Comparison of ENCODE assay signal across 8 cellular contexts in the genomic region with DNA sequence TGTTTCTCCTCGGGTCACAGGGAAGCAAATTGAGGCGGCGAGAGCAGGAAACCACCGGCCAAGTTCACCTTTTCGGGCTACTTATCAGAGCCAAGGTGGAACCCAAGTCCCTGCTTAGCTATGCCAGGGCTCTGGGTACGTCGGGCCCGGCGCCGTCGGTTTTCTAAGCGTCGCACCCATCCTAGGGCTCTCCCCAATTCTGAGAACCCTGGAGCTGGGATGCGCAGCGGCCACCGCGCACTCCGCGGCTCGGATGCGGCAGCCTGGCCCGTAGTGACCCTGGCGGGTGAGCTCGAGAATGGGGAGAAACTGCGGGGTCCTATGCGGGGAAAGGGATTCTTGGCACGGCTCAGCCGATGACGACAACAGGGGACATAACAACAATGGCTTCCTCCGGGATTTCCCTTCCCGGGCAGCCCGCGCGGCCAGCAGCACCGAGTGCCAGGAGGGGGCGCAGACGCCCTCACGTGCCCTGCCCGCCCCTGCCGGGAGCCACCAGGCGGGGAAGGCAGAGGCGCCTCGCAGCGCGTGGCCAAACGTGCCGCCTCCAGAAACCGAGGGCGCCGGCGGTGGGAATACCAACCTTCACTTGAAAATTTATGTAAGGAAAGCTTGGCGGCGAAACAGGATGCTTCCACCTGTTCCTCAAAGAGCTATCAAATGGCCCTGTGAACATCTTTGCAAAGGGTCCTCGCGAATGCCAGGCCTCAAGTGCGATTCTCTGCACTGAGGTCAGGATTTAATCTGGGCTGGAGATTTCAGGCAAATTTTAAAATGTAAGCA. TPM values are rescaled to one million over a fixed set of nuclear protein-coding genes. Genes with fewer than 3 reads are reported as not detected.
DNase-seq lines count a peak whose midpoint lies in the region; ATAC-seq and TF ChIP-seq lines count a peak whose summit lies in the region.

No MANE protein-coding gene starts in this region.

- H3K27ac Mint-ChIP-seq in activated CD4-positive, alpha-beta T cell treated with anti-CD3 and anti-CD28 coated beads, Interleukin-2, amount 10 ng/mL, durations not matched to agents 24 days and 14 days: no peak overlapping the region

- H3K27ac ChIP-seq in duodenal mucosa (ENCODE audit: low read depth, low read length): no peak overlapping the region

- peak overlapping the region; percentile 43 for H3K4me3 ChIP-seq in AG04449 (ENCODE audit: low read depth, low read length)
- peak overlapping the region; percentile 43 to 57 for H3K4me3 ChIP-seq in duodenal mucosa (ENCODE audit: low read depth in 1 of 2, low read length in 2 of 2)

- CTCF ChIA-PET in AG04449 (lab: Yijun Ruan, JAX): interaction anchor here (0.9 to 7.3 kb wide), 16 partner anchors 9 to 189 kb away, joined by 3 to 125 read pairs (median 5); a partner anchor contains a TSS

- H3K36me3 ChIP-seq in duodenal mucosa (ENCODE audit: control insufficient read depth in 1 of 2, insufficient read depth in 2 of 2, low read length in 2 of 2): no peaks in the 10 kb centered on the region

- H3K4me1 ChIP-seq in duodenal mucosa (ENCODE audit: control insufficient read depth in 1 of 2, insufficient read depth in 2 of 2, low read length in 2 of 2): peaks cover 14 to 25% of the 10 kb centered on the region in 2 donors

- H3K4me1 Mint-ChIP-seq in activated CD4-positive, alpha-beta T cell treated with anti-CD3 and anti-CD28 coated beads, Interleukin-2, amount 10 ng/mL, durations not matched to agents 24 days and 14 days: peaks cover 25% of the 10 kb centered on the region

- H3K9me3 Mint-ChIP-seq in activated CD4-positive, alpha-beta T cell treated with anti-CD3 and anti-CD28 coated beads, Interleukin-2, amount 10 ng/mL, durations not matched to agents 24 days and 14 days: no peaks in the 10 kb centered on the region

- TF ChIP-seq CTCF in AG04449 (IDR thresholded peaks at IDR 0.05; ENCODE audit: insufficient read depth, low read length, missing control alignments): peak; percentile 80

- no peak overlapping the region for H3K9ac ChIP-seq in duodenal mucosa (ENCODE audit: low read depth in 1 of 2, low read length in 2 of 2)

- peaks cover 44% of the 10 kb centered on the region for H3K27me3 Mint-ChIP-seq in activated CD4-positive, alpha-beta T cell treated with anti-CD3 and anti-CD28 coated beads, Interleukin-2, amount 10 ng/mL, durations not matched to agents 24 days and 14 days

- H3K27me3 ChIP-seq in duodenal mucosa (ENCODE audit: control insufficient read depth in 1 of 2, insufficient read depth in 2 of 2, low read length in 2 of 2): peaks cover 56 to 71% of the 10 kb centered on the region in 2 donors

- DNase-seq in AG04449 (ENCODE audit: low read depth, low spot score) (no peak), NCI-H345 treated with DMSO at 0.1 percent for 48 hours (lab: John Stamatoyannopoulos, UW; ENCODE audit: unreplicated experiment) (peak; percentile 76), medulla oblongata (ENCODE audit: extremely low spot score) (peak; percentile 9), cerebellar nuclear complex (lab: John Stamatoyannopoulos, UW) (no peak)
- DNase-seq in activated CD4-positive, alpha-beta T cell treated with anti-CD3 and anti-CD28 coated beads, Interleukin-2, amount 10 ng/mL, durations not matched to agents 24 days and 14 days: peak; percentile 83
- DNase-seq in stimulated activated CD8-positive, alpha-beta memory T cell treated with anti-CD3 and anti-CD28 coated beads, Interleukin-15, amount 100 ng/mL, for 4 hours (ENCODE audit: low read depth in 2 of 2): peak; percentile 19 to 29

- intact Hi-C loops in activated CD4-positive, alpha-beta T cell treated with anti-CD3 and anti-CD28 coated beads, Interleukin-2, amount 10 ng/mL, durations not matched to agents 24 days and 14 days (cut with micrococcal nuclease): loop anchor here (2.0 to 5.0 kb wide), 2 partner anchors 16 to 418 kb away; a partner anchor contains a TSS

- no peaks in the 10 kb centered on the region for H3K9me3 ChIP-seq in duodenal mucosa (ENCODE audit: control insufficient read depth in 1 of 2, low read length in 2 of 2)

- POLR2A ChIA-PET in AG04449 (lab: Yijun Ruan, JAX): interaction anchor here (1.1 kb wide), 1 partner anchor 38 kb away, joined by 3 read pairs; no protein-coding TSS in a partner anchor

- no peaks in the 10 kb centered on the region for H3K36me3 Mint-ChIP-seq in activated CD4-positive, alpha-beta T cell treated with anti-CD3 and anti-CD28 coated beads, Interleukin-2, amount 10 ng/mL, durations not matched to agents 24 days and 14 days (ENCODE audit: low read depth)

- peak overlapping the region; percentile 74 for H3K4me3 Mint-ChIP-seq in activated CD4-positive, alpha-beta T cell treated with anti-CD3 and anti-CD28 coated beads, Interleukin-2, amount 10 ng/mL, durations not matched to agents 24 days and 14 days

- peak; percentile 55 for ATAC-seq in GM21529 (IDR thresholded peaks at IDR 0.05; ENCODE audit: unreplicated experiment)

RNA-seq across cellular contexts. Expression of a gene that starts 2.1 kb away (rescaled TPM):
- 1.4 and 2.2 TPM in 2 replicates for total RNA-seq in activated CD4-positive, alpha-beta T cell treated with anti-CD3 and anti-CD28 coated beads, Interleukin-2, amount 10 ng/mL, durations not matched to agents 24 days and 14 days

RNA-seq across cellular contexts. Expression of a gene that starts 10.3 kb away (rescaled TPM):
- not detected in 2 replicates for total RNA-seq in activated CD4-positive, alpha-beta T cell treated with anti-CD3 and anti-CD28 coated beads, Interleukin-2, amount 10 ng/mL, durations not matched to agents 24 days and 14 days

RNA-seq across cellular contexts. Expression of a gene that starts 17.3 kb away (rescaled TPM):
- total RNA-seq in activated CD4-positive, alpha-beta T cell treated with anti-CD3 and anti-CD28 coated beads, Interleukin-2, amount 10 ng/mL, durations not matched to agents 24 days and 14 days: 0.33 and 0.47 TPM in 2 replicates

RNA-seq across cellular contexts. Expression of a gene that starts 43.3 kb away (rescaled TPM):
- 1.9 and 2.7 TPM in 2 replicates for total RNA-seq in activated CD4-positive, alpha-beta T cell treated with anti-CD3 and anti-CD28 coated beads, Interleukin-2, amount 10 ng/mL, durations not matched to agents 24 days and 14 days

RNA-seq across cellular contexts. Expression of a gene that starts 47.8 kb away (rescaled TPM):
- total RNA-seq in activated CD4-positive, alpha-beta T cell treated with anti-CD3 and anti-CD28 coated beads, Interleukin-2, amount 10 ng/mL, durations not matched to agents 24 days and 14 days: 144 and 159 TPM in 2 replicates

Comparison
In these comparisons a context has a peak if more than half of its experiments do, and no peak if none do; other contexts are left out.
1. DNase-seq: peak in NCI-H345 treated with DMSO at 0.1 percent for 48 hours (single experiment), activated CD4-positive, alpha-beta T cell treated with anti-CD3 and anti-CD28 coated beads, Interleukin-2, amount 10 ng/mL, durations not matched to agents 24 days and 14 days (single experiment), medulla oblongata (single experiment) and stimulated activated CD8-positive, alpha-beta memory T cell treated with anti-CD3 and anti-CD28 coated beads, Interleukin-15, amount 100 ng/mL, for 4 hours (2 of 2); none in AG04449 (single experiment) and cerebellar nuclear complex (0 of 2).